8 cellular contexts compared by ENCODE assay signal in genomic region chr16:24988593-24989338, GRCh38. TPM values are rescaled to one million over a fixed set of nuclear protein-coding genes. Genes with fewer than 3 reads are reported as not detected.
DNase-seq lines count a peak whose midpoint lies in the region; ATAC-seq and TF ChIP-seq lines count a peak whose summit lies in the region.

No MANE protein-coding gene starts in this region.

- TF ChIP-seq CTCF in left ventricle myocardium inferior (IDR thresholded peaks at IDR 0.05; ENCODE audit: borderline replicate concordance) = no peak

- H3K27me3 Mint-ChIP-seq in activated T-helper 2 cell treated with anti-CD3 and anti-CD28 coated beads, Interferon-gamma antibody, Interleukin-2, Interleukin-4, amounts not matched to agents 10 μg/mL and 5 μg/mL and 100 μg/mL, durations not matched to agents 14 hours and 24 hours and 36 hours (ENCODE audit: low read depth) = no peaks in the 10 kb centered on the region

- no peaks in the 10 kb centered on the region for H3K9me3 Mint-ChIP-seq in activated T-helper 2 cell treated with anti-CD3 and anti-CD28 coated beads, Interferon-gamma antibody, Interleukin-2, Interleukin-4, amounts not matched to agents 10 μg/mL and 5 μg/mL and 100 μg/mL, durations not matched to agents 14 hours and 24 hours and 36 hours

- H3K36me3 Mint-ChIP-seq in activated T-helper 2 cell treated with anti-CD3 and anti-CD28 coated beads, Interferon-gamma antibody, Interleukin-2, Interleukin-4, amounts not matched to agents 10 μg/mL and 5 μg/mL and 100 μg/mL, durations not matched to agents 14 hours and 24 hours and 36 hours (ENCODE audit: low read depth) = no peaks in the 10 kb centered on the region

- intact Hi-C loops in left ventricle myocardium inferior (cut with micrococcal nuclease) = no loop called here
- intact Hi-C loops in activated T-helper 2 cell treated with anti-CD3 and anti-CD28 coated beads, Interferon-gamma antibody, Interleukin-2, Interleukin-4, amounts not matched to agents 10 μg/mL and 5 μg/mL and 100 μg/mL, durations not matched to agents 14 hours and 24 hours and 36 hours (cut with micrococcal nuclease) = no loop called here

- H3K27me3 ChIP-seq in adipocyte (replicated peaks; ENCODE audit: control insufficient read depth, insufficient read depth, low read length) (no peaks in the 10 kb centered on the region), left ventricle myocardium inferior (ENCODE audit: low read depth) (no peaks in the 10 kb centered on the region), skeletal muscle tissue (ENCODE audit: control insufficient read depth in 3 of 3, insufficient read depth in 3 of 3, low read length in 3 of 3) (no peaks in the 10 kb centered on the region)

- H3K27ac ChIP-seq in left ventricle myocardium inferior (replicated peaks) = peak overlapping the region; percentile 88
- peak overlapping the region; percentile 78 for H3K27ac ChIP-seq in skeletal muscle tissue (ENCODE audit: low read depth, low read length)

- no peak overlapping the region for H3K27ac Mint-ChIP-seq in activated T-helper 2 cell treated with anti-CD3 and anti-CD28 coated beads, Interferon-gamma antibody, Interleukin-2, Interleukin-4, amounts not matched to agents 10 μg/mL and 5 μg/mL and 100 μg/mL, durations not matched to agents 14 hours and 24 hours and 36 hours

- no peak overlapping the region for H3K4me3 Mint-ChIP-seq in activated T-helper 2 cell treated with anti-CD3 and anti-CD28 coated beads, Interferon-gamma antibody, Interleukin-2, Interleukin-4, amounts not matched to agents 10 μg/mL and 5 μg/mL and 100 μg/mL, durations not matched to agents 14 hours and 24 hours and 36 hours (ENCODE audit: low read depth)

- H3K9me3 ChIP-seq in adipocyte (ENCODE audit: control insufficient read depth, low read length) = no peaks in the 10 kb centered on the region
- no peaks in the 10 kb centered on the region for H3K9me3 ChIP-seq in left ventricle myocardium inferior (replicated peaks)
- H3K9me3 ChIP-seq in skeletal muscle tissue (ENCODE audit: control insufficient read depth in 3 of 3, low read length in 3 of 3) = no peaks in the 10 kb centered on the region

- H3K4me3 ChIP-seq in adipocyte (ENCODE audit: low read length) (peak overlapping the region; percentile 58), left ventricle myocardium inferior (peak overlapping the region; percentile 42), skeletal muscle tissue (ENCODE audit: low read length in 3 of 3) (peak overlapping the region; percentile 41 to 61 (median 59))

- H3K36me3 ChIP-seq in adipocyte (ENCODE audit: control insufficient read depth, insufficient read depth, low read length, severe bottlenecking) (no peaks in the 10 kb centered on the region), left ventricle myocardium inferior (no peaks in the 10 kb centered on the region), skeletal muscle tissue (ENCODE audit: control insufficient read depth in 3 of 3, insufficient read depth in 3 of 3, low read length in 3 of 3) (no peaks in the 10 kb centered on the region)

- H3K4me1 ChIP-seq in adipocyte (ENCODE audit: control insufficient read depth, insufficient read depth, low read length) = peaks cover 75% of the 10 kb centered on the region
- peaks cover 100% of the 10 kb centered on the region for H3K4me1 ChIP-seq in left ventricle myocardium inferior
- peaks cover 74 to 87% (median 76%) of the 10 kb centered on the region in 3 donors for H3K4me1 ChIP-seq in skeletal muscle tissue (ENCODE audit: control insufficient read depth in 3 of 3, insufficient read depth in 3 of 3, low read length in 3 of 3)

- no peak for DNase-seq in activated CD4-positive, CD25-positive, alpha-beta regulatory T cell treated with anti-CD3 and anti-CD28 coated beads, Interleukin-2, amount 50 U/mL, for 72 hours
- DNase-seq in adipocyte (ENCODE audit: low read depth) (peak; percentile 84), left ventricle myocardium inferior (no peak), NCI-H748 treated with DMSO at 0.1 percent for 48 hours (lab: John Stamatoyannopoulos, UW) (no peak)
- DNase-seq in activated T-helper 2 cell treated with anti-CD3 and anti-CD28 coated beads, Interferon-gamma antibody, Interleukin-2, Interleukin-4, amounts not matched to agents 10 μg/mL and 5 μg/mL and 100 μg/mL, durations not matched to agents 14 hours and 24 hours and 36 hours (ENCODE audit: low spot score) = no peak
- DNase-seq in activated CD8-positive, alpha-beta memory T cell treated with anti-CD3 and anti-CD28 coated beads, Interleukin-2, amount 50 U/mL, for 4 hours = no peak

- H3K9ac ChIP-seq in adipocyte (ENCODE audit: low read length) = peak overlapping the region; percentile 67
- peak overlapping the region; percentile 64 to 79 (median 76) for H3K9ac ChIP-seq in skeletal muscle tissue (ENCODE audit: low read depth in 1 of 3, low read length in 3 of 3)

- ATAC-seq in activated CD4-positive, CD25-positive, alpha-beta regulatory T cell treated with anti-CD3 and anti-CD28 coated beads, Interleukin-2, amount 50 U/mL, for 24 hours = peak; percentile 84

- peaks cover 42% of the 10 kb centered on the region for H3K4me1 Mint-ChIP-seq in activated T-helper 2 cell treated with anti-CD3 and anti-CD28 coated beads, Interferon-gamma antibody, Interleukin-2, Interleukin-4, amounts not matched to agents 10 μg/mL and 5 μg/mL and 100 μg/mL, durations not matched to agents 14 hours and 24 hours and 36 hours (ENCODE audit: low read depth)

RNA-seq across cellular contexts. Expression of gene ARHGAP17, which starts 26.4 kb away (rescaled TPM):
- 53.7 TPM for total RNA-seq in left ventricle myocardium inferior
- total RNA-seq in skeletal muscle tissue = 17.2 TPM
- 75.4 and 84.4 TPM in 2 replicates for total RNA-seq in activated T-helper 2 cell treated with anti-CD3 and anti-CD28 coated beads, Interferon-gamma antibody, Interleukin-2, Interleukin-4, amounts not matched to agents 10 μg/mL and 5 μg/mL and 100 μg/mL, durations not matched to agents 14 hours and 24 hours and 36 hours
